Comparison of ENCODE assay signal across 23 cellular contexts in genomic region chr11:71173709-71174108, GRCh38.
"Had no signal": no experiment of that assay in that cellular context is flagged by ENCODE, and none has a peak within 500 bp of the region (broad histone marks: within the 10 kb centered on the region; RNA-seq: fewer than 3 reads in every experiment).

No MANE protein-coding gene starts in this region.

- H3K4me3 ChIP-seq: gastrocnemius medialis, lower lobe of right lung, pancreas, right atrium auricular region, stomach, thyroid gland, vagina had no signal

- H3K36me3 Mint-ChIP-seq: stimulated activated effector memory CD8-positive, alpha-beta T cell treated with anti-CD3 and anti-CD28 coated beads, Interleukin-12 subunit alpha, Interleukin-12 subunit beta, amount 100 ng/mL, for 72 hours had no signal

- H3K27me3 ChIP-seq: pancreas, right atrium auricular region, stomach, thyroid gland, vagina had no signal

- H3K36me3 ChIP-seq: gastrocnemius medialis, lower lobe of right lung, pancreas, right atrium auricular region, stomach, thyroid gland, vagina had no signal

- FAIRE-seq: colon, endometrium, pancreas had no signal

- H3K4me3 Mint-ChIP-seq: dendritic cell treated with granulocyte-macrophage colony-stimulating factor and Interleukin-4, amounts not matched to agents 40 ng/mL and 50 ng/mL, for 4 days; natural killer cell; stimulated activated effector memory CD8-positive, alpha-beta T cell treated with anti-CD3 and anti-CD28 coated beads, Interleukin-12 subunit alpha, Interleukin-12 subunit beta, amount 100 ng/mL, for 72 hours had no signal

- H3K27ac Mint-ChIP-seq: dendritic cell treated with granulocyte-macrophage colony-stimulating factor and Interleukin-4, amounts not matched to agents 40 ng/mL and 50 ng/mL, for 4 days; natural killer cell; stimulated activated effector memory CD8-positive, alpha-beta T cell treated with anti-CD3 and anti-CD28 coated beads, Interleukin-12 subunit alpha, Interleukin-12 subunit beta, amount 100 ng/mL, for 72 hours had no signal

- ATAC-seq: gastrocnemius medialis; left ventricle myocardium superior; lower lobe of right lung; natural killer cell; sciatic nerve; stimulated activated effector memory CD8-positive, alpha-beta T cell treated with anti-CD3 and anti-CD28 coated beads, Interleukin-12 subunit alpha, Interleukin-12 subunit beta, amount 100 ng/mL, for 72 hours had no signal

- DNase-seq: effector memory CD4-positive, alpha-beta T cell; erythroblast; gastrocnemius medialis; kidney glomerular epithelial cell; left colon; left ventricle myocardium superior; lower lobe of right lung; natural killer cell; occipital lobe; pancreas; stimulated activated CD4-positive, alpha-beta T cell treated with anti-CD3 and anti-CD28 coated beads, Interleukin-2, amount 100 ng/mL, for 24 hours; stimulated activated CD4-positive, alpha-beta T cell treated with anti-CD3 and anti-CD28 coated beads, Interleukin-4, amount 100 ng/mL, for 24 hours; stimulated activated naive CD4-positive, alpha-beta T cell treated with Interleukin-2 at 50 U/mL for 16 hours; stomach; thyroid gland; trophoblast cell had no signal

- H3K4me1 Mint-ChIP-seq: natural killer cell; stimulated activated effector memory CD8-positive, alpha-beta T cell treated with anti-CD3 and anti-CD28 coated beads, Interleukin-12 subunit alpha, Interleukin-12 subunit beta, amount 100 ng/mL, for 72 hours had no signal
